Comparison of ENCODE assay signal across 13 cellular contexts in the genomic region with DNA sequence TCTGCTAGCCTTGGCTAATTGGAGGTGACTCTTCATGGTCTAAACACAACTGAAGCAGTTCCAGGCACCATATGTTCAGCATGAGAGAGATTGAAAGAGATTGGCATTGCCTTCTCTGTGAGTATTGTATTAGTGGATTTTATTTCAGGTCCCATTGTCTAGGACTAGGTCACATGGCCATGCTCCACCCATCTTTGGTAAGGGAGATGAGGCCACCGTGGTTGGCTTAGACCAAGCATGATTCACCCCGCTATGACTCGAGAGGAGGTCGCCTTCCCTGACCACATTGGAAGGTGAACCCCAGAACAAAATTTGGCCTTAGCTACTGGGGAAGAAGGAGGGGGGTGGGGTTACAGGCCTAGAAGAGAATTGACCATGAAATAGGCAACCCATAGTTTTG.
DNase-seq lines count a peak whose midpoint lies in the region; ATAC-seq and TF ChIP-seq lines count a peak whose summit lies in the region.
"Had no signal": no experiment of that assay in that cellular context is flagged by ENCODE, and none has a peak within 500 bp of the region (broad histone marks: within the 10 kb centered on the region; RNA-seq: fewer than 3 reads in every experiment).

No MANE protein-coding gene starts in this region.

- ATAC-seq in GM18909 (IDR thresholded peaks at IDR 0.05; ENCODE audit: poor library complexity, unreplicated experiment), result no peak
- no peak for ATAC-seq in HG03342 (IDR thresholded peaks at IDR 0.05; ENCODE audit: unreplicated experiment)
- ATAC-seq: left lobe of liver had no signal

- no peak overlapping the region for H3K4me3 ChIP-seq in fibroblast of pulmonary artery (replicated peaks; ENCODE audit: low read depth, low read length)
- H3K4me3 ChIP-seq: SK-N-MC, testis had no signal

- TF ChIP-seq CTCF in GM20000 (IDR thresholded peaks at IDR 0.05; ENCODE audit: extremely low read depth, missing control alignments), result no peak
- TF ChIP-seq CTCF in fibroblast of pulmonary artery (IDR thresholded peaks at IDR 0.05; ENCODE audit: low read length, missing control alignments), result no peak

- DNase-seq in AG08395 (ENCODE audit: low spot score) (peak; percentile 34), GM20000 (ENCODE audit: low spot score) (peak; percentile 19), SW480 (ENCODE audit: low spot score) (peak; percentile 58), fibroblast of pulmonary artery (ENCODE audit: low read depth) (peak; percentile 13), UCSD-AML1 (lab: John Stamatoyannopoulos, UW; ENCODE audit: unreplicated experiment) (no peak), mucosa of gallbladder (ENCODE audit: low spot score) (no peak)
- DNase-seq: activated gamma-delta T cell treated with Interleukin-2 at 50 U/mL for 16 hours, NCI-H1092, testis had no signal

Comparison
In these comparisons a context has a peak if more than half of its experiments do, and no peak if none do; other contexts are left out.
1. DNase-seq: peak in AG08395 (single experiment), GM20000 (single experiment), SW480 (single experiment) and fibroblast of pulmonary artery (single experiment); none in UCSD-AML1 (single experiment) and mucosa of gallbladder (single experiment).